In the genomic region with DNA sequence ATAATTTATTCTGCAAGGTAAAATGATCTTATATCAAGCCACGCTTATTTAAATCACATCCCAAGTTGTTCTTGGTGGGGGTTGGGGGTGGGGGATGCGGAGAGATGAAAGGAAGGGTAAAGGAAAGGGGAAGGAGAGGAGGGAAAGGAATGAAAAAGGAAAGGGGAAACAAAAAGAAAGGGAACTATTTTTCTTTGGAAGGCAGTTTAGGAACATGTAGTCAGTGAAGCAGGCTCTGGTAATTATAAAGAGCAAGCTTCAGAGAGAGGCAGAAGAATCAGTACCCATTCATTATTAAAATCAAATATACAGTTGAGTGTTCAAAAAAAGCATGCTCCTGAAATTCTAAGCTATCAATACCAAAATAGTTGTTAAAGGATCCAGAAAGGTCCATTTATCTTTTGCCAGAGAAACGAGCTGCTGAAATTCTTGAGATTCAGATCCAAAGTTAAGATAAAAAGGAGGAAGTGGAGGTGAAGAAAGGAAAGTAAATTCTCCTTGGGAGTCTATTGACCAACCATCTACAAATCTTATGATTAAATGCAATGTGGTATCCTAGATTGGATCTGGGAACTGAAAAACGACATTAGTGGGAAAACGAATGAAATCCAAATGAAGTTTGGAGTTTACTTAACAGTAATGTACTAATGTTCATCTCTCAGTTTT, we compare ENCODE assay signal across 17 cellular contexts.
DNase-seq lines count a peak whose midpoint lies in the region; ATAC-seq and TF ChIP-seq lines count a peak whose summit lies in the region.
"Had no signal": no experiment of that assay in that cellular context is flagged by ENCODE, and none has a peak within 500 bp of the region (broad histone marks: within the 10 kb centered on the region; RNA-seq: fewer than 3 reads in every experiment).

No MANE protein-coding gene starts in this region.

- H2AFZ ChIP-seq in PC-9: no peak overlapping the region

- H3K9me2 ChIP-seq in PC-9 (ENCODE audit: insufficient read depth): no peaks in the 10 kb centered on the region

- peaks cover 29% of the 10 kb centered on the region for H3F3A ChIP-seq in PC-9 (ENCODE audit: insufficient read depth, low read depth)

- intact Hi-C loops in PC-9 (cut with micrococcal nuclease; ENCODE audit: unreplicated experiment): no loop called here
- intact Hi-C loops in stomach (cut with DNase I; ENCODE audit: low total_unique reads): no loop called here

- 49 to 65% methylated on average over 3 to 5 of the region's 5 CpGs for WGBS in endodermal cell (ENCODE audit: insufficient coverage in 1 of 2, insufficient read length in 1 of 2), 2 experiments
- 40 to 54% (median 47%) methylated on average over 5 of the region's 5 CpGs for WGBS in stomach, 5 donors

- no TSS peak for BruUV-seq in PC-9 (replicated peaks; lab: Mats Ljungman, UMichigan)

- H3K9me3 ChIP-seq in PC-9 (ENCODE audit: insufficient read depth, low read depth) (no peaks in the 10 kb centered on the region), endodermal cell (ENCODE audit: control insufficient read depth, low read length) (no peaks in the 10 kb centered on the region), stomach (no peaks in the 10 kb centered on the region)
- H3K9me3 ChIP-seq: sigmoid colon, uterus had no signal

- H3K27me3 ChIP-seq in PC-9 (ENCODE audit: insufficient read depth, low read depth) (no peaks in the 10 kb centered on the region), endodermal cell (ENCODE audit: control insufficient read depth, insufficient read depth, low read length, poor library complexity, severe bottlenecking) (no peaks in the 10 kb centered on the region), stomach (no peaks in the 10 kb centered on the region)
- H3K27me3 ChIP-seq: sigmoid colon, uterus had no signal

- CTCF ChIA-PET in PC-9 (lab: Charles Lee): no interaction called here

- no peak overlapping the region for H3K4me2 ChIP-seq in PC-9

- no peaks in the 10 kb centered on the region for H3K36me3 Mint-ChIP-seq in activated T-cell treated with anti-CD3 and anti-CD28 coated beads, Interleukin-2, amount 50 U/mL, for 72 hours (ENCODE audit: insufficient read depth in 2 of 2)
- H3K36me3 Mint-ChIP-seq in activated T-cell treated with anti-CD3 and anti-CD28 coated beads, Interleukin-2, amount 50 U/mL, for 4 hours (ENCODE audit: insufficient read depth): peaks cover 3% of the 10 kb centered on the region
- peaks cover 16% of the 10 kb centered on the region for H3K36me3 Mint-ChIP-seq in endodermal cell (ENCODE audit: low read depth)

- H3K9me3 Mint-ChIP-seq in activated T-cell treated with anti-CD3 and anti-CD28 coated beads, Interleukin-2, amount 50 U/mL, for 72 hours: no peaks in the 10 kb centered on the region
- no peaks in the 10 kb centered on the region for H3K9me3 Mint-ChIP-seq in activated T-cell treated with anti-CD3 and anti-CD28 coated beads, Interleukin-2, amount 50 U/mL, for 4 hours
- H3K9me3 Mint-ChIP-seq in endodermal cell: no peaks in the 10 kb centered on the region
- H3K9me3 Mint-ChIP-seq: IgD-negative memory B cell had no signal

- H3K4me3 ChIP-seq in PC-9 (no peak overlapping the region), endodermal cell (ENCODE audit: low read length) (no peak overlapping the region), stomach (no peak overlapping the region)
- H3K4me3 ChIP-seq: sigmoid colon, uterus had no signal

- no peaks in the 10 kb centered on the region for H4K20me1 ChIP-seq in PC-9 (ENCODE audit: insufficient read depth)

- peak overlapping the region; percentile 33 for H3K27ac Mint-ChIP-seq in activated T-cell treated with anti-CD3 and anti-CD28 coated beads, Interleukin-2, amount 50 U/mL, for 72 hours
- H3K27ac Mint-ChIP-seq in endodermal cell: peak overlapping the region; percentile 94
- H3K27ac Mint-ChIP-seq: IgD-negative memory B cell had no signal

- no peak for DNase-seq in activated T-cell treated with anti-CD3 and anti-CD28 coated beads, Interleukin-2, amount 50 U/mL, for 72 hours
- DNase-seq in activated T-cell treated with anti-CD3 and anti-CD28 coated beads, Interleukin-2, amount 50 U/mL, for 4 hours: no peak
- DNase-seq in PC-9 (no peak), endodermal cell (no peak), stomach (no peak), NCI-H510A treated with DMSO at 0.1 percent for 48 hours (lab: John Stamatoyannopoulos, UW) (no peak), AG08395 (ENCODE audit: low spot score) (no peak)
- DNase-seq in activated naive CD4-positive, alpha-beta T cell treated with Interleukin-2 at 50 U/mL for 16 hours: no peak
- DNase-seq: amygdala; kidney glomerular epithelial cell; NCI-H1105 treated with DMSO at 0.1 percent for 48 hours; NCI-H69; sigmoid colon; stimulated activated CD4-positive, alpha-beta T cell treated with anti-CD3 and anti-CD28 coated beads, Interleukin-1b, Interleukin-23, amount 100 ng/mL, for 48 hours; uterus had no signal

- no peak for TF ChIP-seq CTCF in PC-9 (conservative IDR thresholded peaks at IDR 0.05)
- no peak for TF ChIP-seq CTCF in endodermal cell (conservative IDR thresholded peaks at IDR 0.05)
- no peak for TF ChIP-seq CTCF in stomach (IDR thresholded peaks at IDR 0.05)

- H3K27me3 Mint-ChIP-seq in activated T-cell treated with anti-CD3 and anti-CD28 coated beads, Interleukin-2, amount 50 U/mL, for 72 hours (ENCODE audit: low read depth): no peaks in the 10 kb centered on the region
- no peaks in the 10 kb centered on the region for H3K27me3 Mint-ChIP-seq in activated T-cell treated with anti-CD3 and anti-CD28 coated beads, Interleukin-2, amount 50 U/mL, for 4 hours (ENCODE audit: low read depth)
- no peaks in the 10 kb centered on the region for H3K27me3 Mint-ChIP-seq in endodermal cell (ENCODE audit: insufficient read depth)
- H3K27me3 Mint-ChIP-seq: IgD-negative memory B cell had no signal

- peaks cover 43% of the 10 kb centered on the region for H3K4me1 ChIP-seq in PC-9 (replicated peaks; ENCODE audit: insufficient read depth)
- H3K4me1 ChIP-seq in endodermal cell (ENCODE audit: control insufficient read depth, insufficient read depth, low read length): no peaks in the 10 kb centered on the region
- peaks cover 11 to 66% (median 18%) of the 10 kb centered on the region in 4 donors for H3K4me1 ChIP-seq in stomach
- H3K4me1 ChIP-seq: uterus had no signal

- no peak overlapping the region for H3K4me3 Mint-ChIP-seq in activated T-cell treated with anti-CD3 and anti-CD28 coated beads, Interleukin-2, amount 50 U/mL, for 72 hours
- H3K4me3 Mint-ChIP-seq in activated T-cell treated with anti-CD3 and anti-CD28 coated beads, Interleukin-2, amount 50 U/mL, for 4 hours: no peak overlapping the region
- no peak overlapping the region for H3K4me3 Mint-ChIP-seq in endodermal cell
- H3K4me3 Mint-ChIP-seq: IgD-negative memory B cell had no signal

- TF ChIP-seq POLR2A in stomach (IDR thresholded peaks at IDR 0.05): no peak

- H3K27ac ChIP-seq in PC-9: peak overlapping the region; percentile 5; the same call in 1 of the 2 replicates
- H3K27ac ChIP-seq in endodermal cell (ENCODE audit: low read depth, low read length): no peak overlapping the region
- peak overlapping the region in 3 of 5 donors; percentile 30 to 60 (median 44) for H3K27ac ChIP-seq in stomach
- H3K27ac ChIP-seq: sigmoid colon had no signal

- no peaks in the 10 kb centered on the region for H3K36me3 ChIP-seq in PC-9 (ENCODE audit: low read depth)
- peaks cover 4% of the 10 kb centered on the region for H3K36me3 ChIP-seq in endodermal cell (ENCODE audit: control insufficient read depth, insufficient read depth, low read length)
- H3K36me3 ChIP-seq in stomach: peaks cover 0 to 6% (median 0%) of the 10 kb centered on the region in 4 donors
- H3K36me3 ChIP-seq: sigmoid colon, uterus had no signal

- no peak for ATAC-seq in activated T-cell treated with anti-CD3 and anti-CD28 coated beads, Interleukin-2, amount 50 U/mL, for 72 hours (replicated peaks in 1 of 2)
- no peak for ATAC-seq in activated T-cell treated with anti-CD3 and anti-CD28 coated beads, Interleukin-2, amount 50 U/mL, for 4 hours
- ATAC-seq: SK-N-SH treated with all-trans-retinoic acid at 6 μM for 48 hours had no signal

- H3K9ac ChIP-seq in endodermal cell (ENCODE audit: extremely low read depth, low read length, poor library complexity, severe bottlenecking): no peak overlapping the region

- POLR2A ChIA-PET in PC-9 (lab: Charles Lee; ENCODE audit: unreplicated experiment): interaction anchor here (0.7 kb wide), 1 partner anchor 32 kb away, joined by 3 read pairs; no protein-coding TSS in a partner anchor

- TF ChIP-seq EP300 in stomach (IDR thresholded peaks at IDR 0.05): no peak

- H3K79me2 ChIP-seq in PC-9 (ENCODE audit: low read depth): peaks cover 36% of the 10 kb centered on the region

- H3K4me1 Mint-ChIP-seq in activated T-cell treated with anti-CD3 and anti-CD28 coated beads, Interleukin-2, amount 50 U/mL, for 72 hours (ENCODE audit: low read depth): peaks cover 41% of the 10 kb centered on the region
- peaks cover 23% of the 10 kb centered on the region for H3K4me1 Mint-ChIP-seq in activated T-cell treated with anti-CD3 and anti-CD28 coated beads, Interleukin-2, amount 50 U/mL, for 4 hours (ENCODE audit: low read depth)
- peaks cover 25% of the 10 kb centered on the region for H3K4me1 Mint-ChIP-seq in endodermal cell
